In genomic region chr10:111923032-111923431, GRCh38 we compare ENCODE assay signal across 7 cellular contexts.
"Had no signal": no experiment of that assay in that cellular context is flagged by ENCODE, and none has a peak within 500 bp of the region (broad histone marks: within the 10 kb centered on the region; RNA-seq: fewer than 3 reads in every experiment).

No MANE protein-coding gene starts in this region.

- ATAC-seq: K562 had no signal

- DNase-seq: GM23248, GOT3, H7, HCEC 1CT, IMR-90, KG1 had no signal

- H3K27ac ChIP-seq: GM23248 had no signal
